10 cellular contexts compared by ENCODE assay signal in genomic region chr7:102318482-102318971, GRCh38. TPM values are rescaled to one million over a fixed set of nuclear protein-coding genes. Genes with fewer than 3 reads are reported as not detected.
DNase-seq lines count a peak whose midpoint lies in the region; ATAC-seq lines count a peak whose summit lies in the region.
"Had no signal": no experiment of that assay in that cellular context is flagged by ENCODE, and none has a peak within 500 bp of the region (broad histone marks: within the 10 kb centered on the region; RNA-seq: fewer than 3 reads in every experiment).

No MANE protein-coding gene starts in this region.

- peak; percentile 44 for DNase-seq in H4 (ENCODE audit: low spot score)
- peak; percentile 94 for DNase-seq in NCI-H69 (lab: John Stamatoyannopoulos, UW)
- DNase-seq in epithelial cell of prostate (ENCODE audit: low read depth, low spot score): peak; percentile 53
- DNase-seq in pulmonary artery endothelial cell (ENCODE audit: low read depth, low spot score): peak; percentile 17
- DNase-seq in KG1 (lab: John Stamatoyannopoulos, UW): no peak
- DNase-seq in caudate nucleus (lab: John Stamatoyannopoulos, UW): no peak

- ATAC-seq in GM19455 (IDR thresholded peaks at IDR 0.05; ENCODE audit: unreplicated experiment): no peak

- H3K27ac ChIP-seq in epithelial cell of prostate (no peak overlapping the region), caudate nucleus (ENCODE audit: low read depth, low read length) (no peak overlapping the region)
- H3K27ac ChIP-seq: hepatocyte, neutrophil, SK-N-MC had no signal

RNA-seq across cellular contexts. Expression of gene SH2B2, which starts 31.9 kb away (rescaled TPM):
- 1.8 and 3.3 TPM in 2 replicates for total RNA-seq in H4 (2014; rRNA removed; shearing (Covaris generic))
- total RNA-seq in pulmonary artery endothelial cell: 0.86 and 0.88 TPM in 2 replicates

RNA-seq across cellular contexts. Expression of gene SPDYE6, which starts 37.7 kb away (rescaled TPM):
- total RNA-seq in H4 (2014; rRNA removed; shearing (Covaris generic)): not detected in 2 replicates
- total RNA-seq in pulmonary artery endothelial cell: not detected in 2 replicates
- total RNA-seq: hepatocyte had no signal

Comparison
In these comparisons a context has a peak if more than half of its experiments do, and no peak if none do; other contexts are left out.
1. DNase-seq: peak in H4 (single experiment), NCI-H69 (single experiment), epithelial cell of prostate (single experiment) and pulmonary artery endothelial cell (single experiment); none in KG1 (single experiment) and caudate nucleus (0 of 61).